10 cellular contexts compared by ENCODE assay signal in genomic region chr2:113977660-113978523, GRCh38.
DNase-seq lines count a peak whose midpoint lies in the region; ATAC-seq, FAIRE-seq and TF ChIP-seq lines count a peak whose summit lies in the region.
"Had no signal": no experiment of that assay in that cellular context is flagged by ENCODE, and none has a peak within 500 bp of the region (broad histone marks: within the 10 kb centered on the region; RNA-seq: fewer than 3 reads in every experiment).

No MANE protein-coding gene starts in this region.

- H3K27me3 Mint-ChIP-seq in CD8-positive, alpha-beta memory T cell: no peaks in the 10 kb centered on the region

- no peaks in the 10 kb centered on the region for H4K20me1 ChIP-seq in endothelial cell of umbilical vein (replicated peaks; ENCODE audit: control insufficient read depth, extremely low read depth, insufficient read depth, low read length)

- no peak overlapping the region for H3K4me3 ChIP-seq in endothelial cell of umbilical vein (replicated peaks in 1 of 3; ENCODE audit: insufficient read depth in 1 of 3, low read depth in 1 of 3, low read length in 3 of 3)
- H3K4me3 ChIP-seq in CD8-positive, alpha-beta memory T cell (ENCODE audit: low read length): no peak overlapping the region
- H3K4me3 ChIP-seq: BLaER1 treated with 17β-estradiol and CSF1 and Interleukin-3, amounts not matched to agents 10 nM and 100 nM had no signal

- DNase-seq in NCI-H345 (lab: John Stamatoyannopoulos, UW): peak; percentile 33
- DNase-seq in NCI-H345 treated with DMSO at 0.1 percent for 48 hours (lab: John Stamatoyannopoulos, UW; ENCODE audit: unreplicated experiment): no peak
- DNase-seq in NCI-H524 treated with DMSO at 0.1 percent for 48 hours (lab: John Stamatoyannopoulos, UW): peak; percentile 14
- DNase-seq in endothelial cell of umbilical vein (ENCODE audit: low read depth, low spot score): peak; percentile 82
- no peak for DNase-seq in omental fat pad (ENCODE audit: low spot score)
- no peak for DNase-seq in CD8-positive, alpha-beta memory T cell
- no peak for DNase-seq in T1000 (lab: John Stamatoyannopoulos, UW)
- DNase-seq: right cardiac atrium had no signal

- no peak overlapping the region for H3K9ac ChIP-seq in endothelial cell of umbilical vein (replicated peaks; ENCODE audit: extremely low read depth, insufficient read depth, low read length)
- H3K9ac ChIP-seq: BLaER1 treated with 17β-estradiol and CSF1 and Interleukin-3, amounts not matched to agents 10 nM and 100 nM had no signal

- H3K4me2 ChIP-seq in endothelial cell of umbilical vein (ENCODE audit: insufficient read depth, low read length): peak overlapping the region; percentile 2

- H3K9me3 Mint-ChIP-seq in CD8-positive, alpha-beta memory T cell: peaks cover 0 to 4% (median 0%) of the 10 kb centered on the region in 5 donors

- no TSS peak for BruUV-seq in endothelial cell of umbilical vein (replicated peaks; lab: Mats Ljungman, UMichigan)

- peak overlapping the region; percentile 27 for H3K27ac ChIP-seq in endothelial cell of umbilical vein (ENCODE audit: insufficient read depth, low read depth, low read length)
- no peak overlapping the region for H3K27ac ChIP-seq in CD8-positive, alpha-beta memory T cell (ENCODE audit: low read depth, low read length)

- no peaks in the 10 kb centered on the region for H3K9me3 ChIP-seq in endothelial cell of umbilical vein (replicated peaks; ENCODE audit: control insufficient read depth, insufficient read depth, low read length)
- no peaks in the 10 kb centered on the region for H3K9me3 ChIP-seq in CD8-positive, alpha-beta memory T cell (ENCODE audit: low read length)

- no peaks in the 10 kb centered on the region for H3K9me1 ChIP-seq in endothelial cell of umbilical vein (replicated peaks; ENCODE audit: control insufficient read depth, extremely low read depth, insufficient read depth, low read length)

- peak in 1 of 2 donors; percentile 9 for TF ChIP-seq CTCF in endothelial cell of umbilical vein (IDR thresholded peaks at IDR 0.05; ENCODE audit: extremely low read depth in 1 of 2, insufficient read depth in 1 of 2, low read depth in 1 of 2, low read length in 2 of 2)
- no peak for TF ChIP-seq CTCF in omental fat pad (IDR thresholded peaks at IDR 0.05)

- peaks cover 0 to 15% (median 7%) of the 10 kb centered on the region in 3 donors for H3K4me1 Mint-ChIP-seq in CD8-positive, alpha-beta memory T cell

- intact Hi-C loops in endothelial cell of umbilical vein (cut with micrococcal nuclease): no loop called here

- CTCF ChIA-PET in endothelial cell of umbilical vein (lab: Charles Lee): interaction anchor here (1.2 to 2.8 kb wide), 3 partner anchors 8 to 12 kb away, joined by 3 to 11 read pairs (median 9); no protein-coding TSS in a partner anchor
- CTCF ChIA-PET in CD8-positive, alpha-beta memory T cell (lab: Charles Lee): interaction anchor here (0.7 kb wide), 1 partner anchor 22 kb away, joined by 3 read pairs; no protein-coding TSS in a partner anchor

- H3K36me3 ChIP-seq in endothelial cell of umbilical vein (ENCODE audit: control insufficient read depth in 2 of 2, extremely low read depth in 1 of 2, insufficient read depth in 2 of 2, low read length in 2 of 2): peaks cover 0 to 2% of the 10 kb centered on the region in 2 experiments
- H3K36me3 ChIP-seq in CD8-positive, alpha-beta memory T cell (ENCODE audit: insufficient read depth, low read length): peaks cover 7% of the 10 kb centered on the region

- no peaks in the 10 kb centered on the region for H3K79me2 ChIP-seq in endothelial cell of umbilical vein (ENCODE audit: control insufficient read depth, insufficient read depth, low read length)

- H3K4me1 ChIP-seq in endothelial cell of umbilical vein (ENCODE audit: control insufficient read depth, extremely low read depth, insufficient read depth, low read length): peaks cover 14% of the 10 kb centered on the region
- no peaks in the 10 kb centered on the region for H3K4me1 ChIP-seq in CD8-positive, alpha-beta memory T cell (ENCODE audit: insufficient read depth, low read length)

- H3K4me3 Mint-ChIP-seq in CD8-positive, alpha-beta memory T cell: peak overlapping the region in 1 of 7 donors; percentile 13

- H3K36me3 Mint-ChIP-seq in CD8-positive, alpha-beta memory T cell: peaks cover 3 to 54% (median 13%) of the 10 kb centered on the region in 3 donors

- H3K27me3 ChIP-seq in endothelial cell of umbilical vein (ENCODE audit: control insufficient read depth in 2 of 2, insufficient read depth in 2 of 2, low read length in 2 of 2): no peaks in the 10 kb centered on the region
- H3K27me3 ChIP-seq in CD8-positive, alpha-beta memory T cell (ENCODE audit: insufficient read depth, low read length, poor library complexity, severe bottlenecking): no peaks in the 10 kb centered on the region
- H3K27me3 ChIP-seq: BLaER1 treated with 17β-estradiol and CSF1 and Interleukin-3, amounts not matched to agents 10 nM and 100 nM had no signal

- peak overlapping the region in 3 of 8 donors; percentile 9 to 60 (median 37) for H3K27ac Mint-ChIP-seq in CD8-positive, alpha-beta memory T cell

- H2AFZ ChIP-seq in endothelial cell of umbilical vein (ENCODE audit: low read depth, low read length): no peak overlapping the region

- dilution Hi-C loops in endothelial cell of umbilical vein (cut with MboI; ENCODE audit: extremely low pct_ligation_motif_present, low sequenced_read_pairs): no loop called here

- no peak for TF ChIP-seq POLR2A in endothelial cell of umbilical vein (IDR thresholded peaks at IDR 0.05; ENCODE audit: low read depth, low read length)

- POLR2A ChIA-PET in endothelial cell of umbilical vein (lab: Charles Lee): no interaction called here
- POLR2A ChIA-PET in CD8-positive, alpha-beta memory T cell (lab: Charles Lee): no interaction called here

- peak; percentile 80 for FAIRE-seq in endothelial cell of umbilical vein (lab: Jason Lieb, UNC)

- peak; percentile 25 for ATAC-seq in omental fat pad (ENCODE audit: low FRiP score)
- no peak for ATAC-seq in GM19324 (IDR thresholded peaks at IDR 0.05; ENCODE audit: low FRiP score, unreplicated experiment)

TF ChIP-seq in endothelial cell of umbilical vein, 7 proteins besides CTCF, POLR2A, EP300 and RAD21:
- TF ChIP-seq GATA2 (IDR thresholded peaks at IDR 0.05; ENCODE audit: insufficient read depth, insufficient read length, low read depth, low read length) (peak; percentile 64), JUN (IDR thresholded peaks at IDR 0.05; ENCODE audit: borderline replicate concordance, insufficient read depth, insufficient read length, low read depth) (peak; percentile 59), FOS (IDR thresholded peaks at IDR 0.05; ENCODE audit: borderline replicate concordance, insufficient read depth, low read length) (peak; percentile 76), POLR2AphosphoS5 (IDR thresholded peaks at IDR 0.05; ENCODE audit: insufficient read depth, low read depth, low read length) (no peak)

Comparison
In these comparisons a context has a peak if more than half of its experiments do, and no peak if none do; other contexts are left out.
1. DNase-seq: peak in NCI-H345 (single experiment), NCI-H524 treated with DMSO at 0.1 percent for 48 hours (single experiment) and endothelial cell of umbilical vein (single experiment); none in NCI-H345 treated with DMSO at 0.1 percent for 48 hours (single experiment), omental fat pad (single experiment), CD8-positive, alpha-beta memory T cell (0 of 5) and T1000 (single experiment).